ENCODE assay signal across 9 cellular contexts in genomic region chr1:109282497-109282951, GRCh38. TPM values are rescaled to one million over a fixed set of nuclear protein-coding genes. Genes with fewer than 3 reads are reported as not detected.
DNase-seq lines count a peak whose midpoint lies in the region; ATAC-seq and TF ChIP-seq lines count a peak whose summit lies in the region.
"Had no signal": no experiment of that assay in that cellular context is flagged by ENCODE, and none has a peak within 500 bp of the region (broad histone marks: within the 10 kb centered on the region; RNA-seq: fewer than 3 reads in every experiment).

No MANE protein-coding gene starts in this region.

- peak; percentile 80 for DNase-seq in DMS 273 (lab: John Stamatoyannopoulos, UW; ENCODE audit: unreplicated experiment)
- DNase-seq in DMS 273 treated with DMSO at 0.1 percent for 48 hours (lab: John Stamatoyannopoulos, UW), result no peak
- DNase-seq in activated CD8-positive, alpha-beta T cell treated with anti-CD3 and anti-CD28 coated beads for 36 hours, result no peak
- DNase-seq in stomach, result no peak
- no peak for DNase-seq in T1000 (lab: John Stamatoyannopoulos, UW)
- no peak for DNase-seq in NCI-H524 treated with DMSO at 0.1 percent for 48 hours (lab: John Stamatoyannopoulos, UW)

- TF ChIP-seq EP300 in stomach (IDR thresholded peaks at IDR 0.05), result no peak

- 6 to 15% (median 9%) methylated on average over 8 to 10 of the region's 10 CpGs for WGBS in stomach, 5 donors

- peak overlapping the region; percentile 79 for H3K4me3 Mint-ChIP-seq in activated CD8-positive, alpha-beta T cell treated with anti-CD3 and anti-CD28 coated beads for 36 hours

- TF ChIP-seq CTCF in activated CD8-positive, alpha-beta T cell treated with anti-CD3 and anti-CD28 coated beads for 36 hours (IDR thresholded peaks at IDR 0.05), result no peak
- TF ChIP-seq CTCF in stomach (IDR thresholded peaks at IDR 0.05), result no peak

- no peak for TF ChIP-seq POLR2A in stomach (IDR thresholded peaks at IDR 0.05)

- peaks cover 11% of the 10 kb centered on the region for H3K4me1 Mint-ChIP-seq in activated CD8-positive, alpha-beta T cell treated with anti-CD3 and anti-CD28 coated beads for 36 hours (ENCODE audit: low read depth)

- H3K9ac ChIP-seq in iPS-20b (ENCODE audit: low read depth, low read length), result peak overlapping the region; percentile 87

- peak overlapping the region; percentile 49 for H3K27ac ChIP-seq in iPS-20b (ENCODE audit: low read length)
- H3K27ac ChIP-seq in stomach, result peak overlapping the region; percentile 28 to 92 (median 90)

- H3K36me3 ChIP-seq in iPS-20b (ENCODE audit: insufficient read depth, low read depth, low read length), result peaks cover 34% of the 10 kb centered on the region
- peaks cover 0 to 6% (median 0%) of the 10 kb centered on the region in 4 donors for H3K36me3 ChIP-seq in stomach

- no peak for ATAC-seq in activated CD8-positive, alpha-beta T cell treated with anti-CD3 and anti-CD28 coated beads for 36 hours
- ATAC-seq in HG03135 (IDR thresholded peaks at IDR 0.05; ENCODE audit: unreplicated experiment), result no peak

- POLR2A ChIA-PET in activated CD8-positive, alpha-beta T cell treated with anti-CD3 and anti-CD28 coated beads for 36 hours (lab: Charles Lee), result interaction anchor here (1.1 to 1.6 kb wide), 3 partner anchors 24 to 182 kb away, joined by 3 to 5 read pairs (median 3); partner anchors contain the start of genes MYBPHL and SORT1

- no peaks in the 10 kb centered on the region for H3K27me3 Mint-ChIP-seq in activated CD8-positive, alpha-beta T cell treated with anti-CD3 and anti-CD28 coated beads for 36 hours

- CTCF ChIA-PET in activated CD8-positive, alpha-beta T cell treated with anti-CD3 and anti-CD28 coated beads for 36 hours (lab: Charles Lee), result interaction anchor here (0.8 to 3.3 kb wide), 12 partner anchors 11 to 250 kb away, joined by 3 to 52 read pairs (median 5); partner anchors contain the start of genes CYB561D1 and SORT1

- H3K4me1 ChIP-seq in iPS-20b (ENCODE audit: insufficient read depth, low read length), result peaks cover 15% of the 10 kb centered on the region
- H3K4me1 ChIP-seq in stomach, result peaks cover 17 to 33% (median 24%) of the 10 kb centered on the region in 4 donors

- no peaks in the 10 kb centered on the region for H3K27me3 ChIP-seq in iPS-20b (ENCODE audit: insufficient read depth, low read length)
- no peaks in the 10 kb centered on the region for H3K27me3 ChIP-seq in stomach

- H3K27ac Mint-ChIP-seq in activated CD8-positive, alpha-beta T cell treated with anti-CD3 and anti-CD28 coated beads for 36 hours, result no peak overlapping the region

- H3K36me3 Mint-ChIP-seq in activated CD8-positive, alpha-beta T cell treated with anti-CD3 and anti-CD28 coated beads for 36 hours (ENCODE audit: low read depth), result no peaks in the 10 kb centered on the region

- intact Hi-C loops in activated CD8-positive, alpha-beta T cell treated with anti-CD3 and anti-CD28 coated beads for 36 hours (cut with micrococcal nuclease), result no loop called here
- intact Hi-C loops in stomach (cut with DNase I; ENCODE audit: low total_unique reads), result no loop called here

- H3K9me3 ChIP-seq in iPS-20b (ENCODE audit: insufficient read depth, low read depth, low read length) (no peaks in the 10 kb centered on the region), stomach (no peaks in the 10 kb centered on the region)

- H3K4me3 ChIP-seq in iPS-20b (ENCODE audit: low read length) (peak overlapping the region; percentile 87), stomach (peak overlapping the region; percentile 56 to 68 (median 63))

- H3K9me3 Mint-ChIP-seq in activated CD8-positive, alpha-beta T cell treated with anti-CD3 and anti-CD28 coated beads for 36 hours, result no peaks in the 10 kb centered on the region

RNA-seq across cellular contexts. Expression of gene PSRC1, which starts 0.4 kb away (rescaled TPM):
- 10 to 100 TPM; 12.9 to 14.0 TPM for total RNA-seq in activated CD8-positive, alpha-beta T cell treated with anti-CD3 and anti-CD28 coated beads for 36 hours
- 10 to 100 TPM in 1 of 5 donors, 1 to 10 TPM in 1, under 1 TPM in 2, not detected in 1; 0.29 to 18.7 (median 1.7) TPM for total RNA-seq in stomach
- 10 to 100 TPM in 1 of 3 donors, 1 to 10 TPM in 2; 3.6 to 11.2 (median 4.1) TPM for polyA plus RNA-seq in stomach

RNA-seq across cellular contexts. Expression of gene MYBPHL, which starts 24.3 kb away (rescaled TPM):
- total RNA-seq in activated CD8-positive, alpha-beta T cell treated with anti-CD3 and anti-CD28 coated beads for 36 hours, result not detected
- total RNA-seq in stomach, result not detected
- under 1 TPM in 1 of 3 donors, not detected in 2; 0.45 TPM for polyA plus RNA-seq in stomach
- total RNA-seq: RPMI7951 had no signal

RNA-seq across cellular contexts. Expression of gene CELSR2, which starts 33.2 kb away (rescaled TPM):
- total RNA-seq in activated CD8-positive, alpha-beta T cell treated with anti-CD3 and anti-CD28 coated beads for 36 hours, result 1 to 10 TPM; 2.7 to 3.1 TPM
- 10 to 100 TPM in 1 of 5 donors, 1 to 10 TPM in 4; 3.5 to 18.7 (median 7.2) TPM for total RNA-seq in stomach
- 1 to 10 TPM in 2 of 3 donors, under 1 TPM in 1; 0.76 to 8.7 (median 1.5) TPM for polyA plus RNA-seq in stomach
